Comparison of ENCODE assay signal across 8 cellular contexts in the genomic region with DNA sequence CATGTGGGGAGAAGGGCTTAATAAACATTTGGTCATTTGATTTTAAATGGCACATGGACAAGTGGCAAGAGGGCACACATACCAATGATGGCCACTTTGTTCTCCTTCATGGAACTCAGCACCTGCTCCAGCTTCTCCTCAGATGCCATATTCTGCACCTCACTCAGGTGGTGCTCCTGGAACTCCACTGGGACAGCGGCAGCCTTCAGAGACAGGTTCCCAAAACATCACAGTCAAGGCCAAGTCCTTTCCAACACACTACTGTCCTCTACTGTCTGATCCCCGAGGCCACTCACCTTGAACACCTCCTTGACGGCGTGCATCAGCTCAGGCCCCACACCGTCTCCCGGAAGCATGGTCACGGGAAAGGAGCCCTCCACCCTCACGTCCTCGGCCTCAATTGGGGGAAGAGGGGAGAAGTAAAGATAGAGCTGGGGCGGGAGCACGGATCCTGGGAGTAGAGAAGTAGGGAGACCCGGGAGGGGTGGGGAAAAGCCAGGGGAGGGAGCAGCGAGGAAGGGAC. TPM values are rescaled to one million over a fixed set of nuclear protein-coding genes. Genes with fewer than 3 reads are reported as not detected.
DNase-seq lines count a peak whose midpoint lies in the region; ATAC-seq lines count a peak whose summit lies in the region.

No MANE protein-coding gene starts in this region.

- H3K27me3 Mint-ChIP-seq in activated CD4-positive, alpha-beta T cell treated with anti-CD3 and anti-CD28 coated beads for 36 hours: no peaks in the 10 kb centered on the region

- POLR2A ChIA-PET in activated CD4-positive, alpha-beta T cell treated with anti-CD3 and anti-CD28 coated beads for 36 hours (lab: Charles Lee): interaction anchor here (1.2 to 2.7 kb wide), 3 partner anchors 8 to 142 kb away, joined by 3 to 19 read pairs (median 4); a partner anchor contains a TSS

- peaks cover 11% of the 10 kb centered on the region for H3K4me1 ChIP-seq in adipocyte (ENCODE audit: control insufficient read depth, insufficient read depth, low read length)
- H3K4me1 ChIP-seq in thymus (ENCODE audit: control insufficient read depth, insufficient read depth, low read length): peaks cover 12% of the 10 kb centered on the region

- H3K27ac ChIP-seq in layer of hippocampus (ENCODE audit: low read depth, low read length) (peak overlapping the region; percentile 92), thymus (ENCODE audit: low read depth) (peak overlapping the region; percentile 80)

- intact Hi-C loops in activated CD4-positive, alpha-beta T cell treated with anti-CD3 and anti-CD28 coated beads for 36 hours (cut with DNase I, micrococcal nuclease): loop anchor here in 1 of 2 experiments (5.0 kb wide), 1 partner anchor 456 kb away; no protein-coding TSS in a partner anchor

- H3K4me3 ChIP-seq in adipocyte (ENCODE audit: low read length) (peak overlapping the region; percentile 98), thymus (ENCODE audit: low read length) (peak overlapping the region; percentile 86)

- H3K9me3 Mint-ChIP-seq in activated CD4-positive, alpha-beta T cell treated with anti-CD3 and anti-CD28 coated beads for 36 hours (ENCODE audit: low read depth): no peaks in the 10 kb centered on the region

- H3K36me3 ChIP-seq in adipocyte (ENCODE audit: control insufficient read depth, insufficient read depth, low read length, severe bottlenecking): peaks cover 38% of the 10 kb centered on the region
- peaks cover 28% of the 10 kb centered on the region for H3K36me3 ChIP-seq in thymus (ENCODE audit: control insufficient read depth, insufficient read depth)

- peaks cover 22% of the 10 kb centered on the region for H3K4me1 Mint-ChIP-seq in activated CD4-positive, alpha-beta T cell treated with anti-CD3 and anti-CD28 coated beads for 36 hours

- peak overlapping the region; percentile 86 for H3K4me3 Mint-ChIP-seq in activated CD4-positive, alpha-beta T cell treated with anti-CD3 and anti-CD28 coated beads for 36 hours

- peaks cover 27% of the 10 kb centered on the region for H3K36me3 Mint-ChIP-seq in activated CD4-positive, alpha-beta T cell treated with anti-CD3 and anti-CD28 coated beads for 36 hours (ENCODE audit: low read depth)

- 11% methylated on average over 13 of the region's 13 CpGs for WGBS in thymus

- peak overlapping the region; percentile 97 for H3K27ac Mint-ChIP-seq in activated CD4-positive, alpha-beta T cell treated with anti-CD3 and anti-CD28 coated beads for 36 hours

- no peak for ATAC-seq in activated CD4-positive, alpha-beta T cell treated with anti-CD3 and anti-CD28 coated beads for 36 hours

- peak overlapping the region; percentile 94 for H3K9ac ChIP-seq in adipocyte (ENCODE audit: low read length)

- DNase-seq in activated CD4-positive, alpha-beta T cell treated with anti-CD3 and anti-CD28 coated beads for 36 hours: no peak
- DNase-seq in activated CD4-positive, alpha-beta T cell treated with anti-CD3 and anti-CD28 coated beads for 4 hours: no peak
- no peak for DNase-seq in adipocyte (ENCODE audit: low read depth)
- no peak for DNase-seq in inferior parietal cortex (ENCODE audit: extremely low spot score)
- DNase-seq in DMS79 treated with DMSO at 0.1 percent for 48 hours (lab: John Stamatoyannopoulos, UW): no peak
- DNase-seq in NCI-H82 treated with DMSO at 0.1 percent for 48 hours (lab: John Stamatoyannopoulos, UW; ENCODE audit: unreplicated experiment): no peak

- H3K27me3 ChIP-seq in adipocyte (replicated peaks; ENCODE audit: control insufficient read depth, insufficient read depth, low read length): no peaks in the 10 kb centered on the region
- no peaks in the 10 kb centered on the region for H3K27me3 ChIP-seq in layer of hippocampus (ENCODE audit: control insufficient read depth, insufficient read depth, low read length)
- H3K27me3 ChIP-seq in thymus (ENCODE audit: control insufficient read depth, insufficient read depth): no peaks in the 10 kb centered on the region

- CTCF ChIA-PET in activated CD4-positive, alpha-beta T cell treated with anti-CD3 and anti-CD28 coated beads for 36 hours (lab: Charles Lee): interaction anchor here (0.5 to 1.7 kb wide), 4 partner anchors 9 to 1952 kb away, joined by 3 to 6 read pairs (median 3); no protein-coding TSS in a partner anchor

- H3K9me3 ChIP-seq in adipocyte (ENCODE audit: control insufficient read depth, low read length) (no peaks in the 10 kb centered on the region), thymus (ENCODE audit: control insufficient read depth) (no peaks in the 10 kb centered on the region)

RNA-seq across cellular contexts. Expression of a gene that starts 0.6 kb away (rescaled TPM):
- total RNA-seq in activated CD4-positive, alpha-beta T cell treated with anti-CD3 and anti-CD28 coated beads for 36 hours: 100 to 1,000 TPM in 1 of 2 experiments, 10 to 100 TPM in 1; 92.4 to 115 TPM
- polyA plus RNA-seq in thymus: 68.9 TPM

RNA-seq across cellular contexts. Expression of a gene that starts 11.0 kb away (rescaled TPM):
- total RNA-seq in activated CD4-positive, alpha-beta T cell treated with anti-CD3 and anti-CD28 coated beads for 36 hours: 100 to 1,000 TPM; 504 to 532 TPM
- 152 TPM for polyA plus RNA-seq in thymus

RNA-seq across cellular contexts. Expression of a gene that starts 29.2 kb away (rescaled TPM):
- 1 to 10 TPM; 3.7 to 4.3 TPM for total RNA-seq in activated CD4-positive, alpha-beta T cell treated with anti-CD3 and anti-CD28 coated beads for 36 hours
- 9.9 TPM for polyA plus RNA-seq in thymus
